13 cellular contexts compared by ENCODE assay signal in the genomic region with DNA sequence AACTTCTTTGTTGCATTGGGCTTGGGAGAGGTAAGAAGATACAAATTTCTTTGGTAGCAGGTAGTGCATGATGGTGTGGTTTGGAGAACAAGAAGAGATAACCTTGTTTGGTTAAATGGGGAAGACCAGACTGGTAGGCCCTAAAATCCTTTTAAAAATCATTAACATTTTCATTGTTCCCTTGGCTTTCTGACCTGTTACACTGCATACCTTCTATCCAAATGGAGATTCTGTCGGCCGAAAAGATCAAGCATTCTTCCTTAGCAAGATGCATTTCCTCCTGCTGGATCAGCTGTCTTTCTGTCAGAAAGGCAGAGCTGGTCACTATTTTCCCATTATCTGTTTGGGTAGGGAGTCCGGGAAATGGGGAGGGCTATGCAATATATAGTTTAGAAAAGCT. TPM values are rescaled to one million over a fixed set of nuclear protein-coding genes. Genes with fewer than 3 reads are reported as not detected.
DNase-seq lines count a peak whose midpoint lies in the region; ATAC-seq and TF ChIP-seq lines count a peak whose summit lies in the region.
"Had no signal": no experiment of that assay in that cellular context is flagged by ENCODE, and none has a peak within 500 bp of the region (broad histone marks: within the 10 kb centered on the region; RNA-seq: fewer than 3 reads in every experiment).

No MANE protein-coding gene starts in this region.

- no peak overlapping the region; the same call in 1 of the 2 replicates for H3K4ac ChIP-seq in H9 (ENCODE audit: low read depth, low read length)
- no peak overlapping the region for H3K4ac ChIP-seq in mesendoderm (ENCODE audit: low read depth, low read length)

- H3K56ac ChIP-seq in H9 (ENCODE audit: insufficient read length, low read depth, low read length) (no peak overlapping the region), mesendoderm (ENCODE audit: low read length) (no peak overlapping the region)

- peak overlapping the region; percentile 2 to 41; a peak in 4 of 5 replicates for H3K4me3 Mint-ChIP-seq in H9

- ATAC-seq in HG03521 (IDR thresholded peaks at IDR 0.05; ENCODE audit: unreplicated experiment): no peak

- peak overlapping the region; percentile 3 for H2BK20ac ChIP-seq in H9 (ENCODE audit: low read depth, low read length, poor library complexity, severe bottlenecking)

- H3K4me1 ChIP-seq in H9 (ENCODE audit: insufficient read depth, low read length) (peaks cover 19% of the 10 kb centered on the region), NT2/D1 (ENCODE audit: insufficient read depth, insufficient read length) (peaks cover 2% of the 10 kb centered on the region), mammary epithelial cell (ENCODE audit: insufficient read depth, low read length) (peaks cover 25% of the 10 kb centered on the region), mesendoderm (ENCODE audit: control insufficient read depth, low read depth, low read length) (peaks cover 4% of the 10 kb centered on the region)
- H3K4me1 ChIP-seq: BLaER1, spleen had no signal

- peaks cover 3% of the 10 kb centered on the region for H3K36me3 ChIP-seq in NT2/D1 (ENCODE audit: insufficient read depth, insufficient read length, low read length)
- H3K36me3 ChIP-seq in mammary epithelial cell (ENCODE audit: insufficient read depth, low read length): no peaks in the 10 kb centered on the region
- H3K36me3 ChIP-seq in mesendoderm (ENCODE audit: control insufficient read depth, insufficient read depth, low read length): no peaks in the 10 kb centered on the region
- H3K36me3 ChIP-seq: thyroid gland had no signal

- CTCF ChIA-PET in mammary epithelial cell (lab: Charles Lee; ENCODE audit: low non-redundant PET): no interaction called here

- peak; percentile 71 for DNase-seq in H9
- DNase-seq in NT2/D1 (ENCODE audit: low read depth, low spot score): peak; percentile 95
- no peak for DNase-seq in mammary epithelial cell
- DNase-seq in mesendoderm: peak; percentile 85
- no peak for DNase-seq in GM19238 (ENCODE audit: insufficient read length, low spot score)
- DNase-seq in epidermal melanocyte (ENCODE audit: insufficient read length, low spot score): no peak
- DNase-seq: hippocampal formation, NCI-H1417 treated with DMSO at 0.1 percent for 48 hours, NCI-H2171 treated with DMSO at 0.1 percent for 48 hours, spleen, thyroid gland had no signal

- H3K9me3 Mint-ChIP-seq in H9: peaks cover 19 to 24% of the 10 kb centered on the region in 2 experiments

- H3K9ac ChIP-seq in H9 (ENCODE audit: extremely low read depth, insufficient read length, low read length) (no peak overlapping the region), NT2/D1 (ENCODE audit: insufficient read length, low read depth) (no peak overlapping the region), mammary epithelial cell (ENCODE audit: insufficient read depth, low read length) (no peak overlapping the region), mesendoderm (ENCODE audit: low read length) (no peak overlapping the region)
- H3K9ac ChIP-seq: BLaER1 had no signal

- no peaks in the 10 kb centered on the region for H3K27me3 Mint-ChIP-seq in H9 (ENCODE audit: low read depth)

- H2AK5ac ChIP-seq in H9 (ENCODE audit: insufficient read length, low read length) (no peak overlapping the region), mesendoderm (ENCODE audit: low read length) (no peak overlapping the region)

- H4K20me1 ChIP-seq in H9 (ENCODE audit: control insufficient read depth, insufficient read depth, insufficient read length) (no peaks in the 10 kb centered on the region), mammary epithelial cell (ENCODE audit: insufficient read depth, low read length) (no peaks in the 10 kb centered on the region)

- H3K27ac ChIP-seq in H9 (ENCODE audit: insufficient read length, low read depth, low read length) (peak overlapping the region; percentile 90), mammary epithelial cell (ENCODE audit: insufficient read depth, low read depth, low read length) (peak overlapping the region; percentile 88), mesendoderm (ENCODE audit: low read depth, low read length) (no peak overlapping the region)
- H3K27ac ChIP-seq: BLaER1, spleen had no signal

- no peak overlapping the region for H4K5ac ChIP-seq in H9 (ENCODE audit: insufficient read length, low read depth, low read length)
- no peak overlapping the region for H4K5ac ChIP-seq in mesendoderm (ENCODE audit: low read length)

- H3K36me3 Mint-ChIP-seq in H9 (ENCODE audit: insufficient read depth in 1 of 3, low read depth in 3 of 3): peaks cover 11 to 30% (median 17%) of the 10 kb centered on the region in 3 experiments

- peak overlapping the region; percentile 73 for H3T11ph ChIP-seq in H9 (ENCODE audit: low read length)

- BruUV-seq in mammary epithelial cell (replicated peaks; lab: Mats Ljungman, UMichigan): no TSS peak

- H3K4me1 Mint-ChIP-seq in H9: peaks cover 60 to 65% of the 10 kb centered on the region in 2 experiments

- H2AFZ ChIP-seq in H9 (ENCODE audit: low read length): no peak overlapping the region
- no peak overlapping the region for H2AFZ ChIP-seq in mammary epithelial cell (ENCODE audit: low read depth, low read length)

- H3K18ac ChIP-seq in H9 (ENCODE audit: insufficient read length, low read depth, low read length) (no peak overlapping the region), mesendoderm (ENCODE audit: low read length) (no peak overlapping the region)

- intact Hi-C loops in mammary epithelial cell (cut with micrococcal nuclease): loop anchor here (2.0 kb wide), 1 partner anchor 34 kb away; a partner anchor contains a TSS

- no peaks in the 10 kb centered on the region for H3K9me3 ChIP-seq in H9 (ENCODE audit: control insufficient read depth, low read depth, low read length)
- peaks cover 23% of the 10 kb centered on the region; the same call in 1 of the 2 replicates for H3K9me3 ChIP-seq in NT2/D1 (ENCODE audit: insufficient read depth, low read length)
- peaks cover under 1% of the 10 kb centered on the region for H3K9me3 ChIP-seq in mammary epithelial cell (replicated peaks; ENCODE audit: insufficient read depth, low read length)
- H3K9me3 ChIP-seq: thyroid gland had no signal

- H3K23ac ChIP-seq in H9 (ENCODE audit: insufficient read length, low read depth, low read length): no peak overlapping the region
- no peak overlapping the region for H3K23ac ChIP-seq in mesendoderm (ENCODE audit: low read length)

- in situ Hi-C loops in mammary epithelial cell (cut with MboI; ENCODE audit: low sequenced_read_pairs in 2 of 2): no loop called here

- H3K27ac Mint-ChIP-seq in H9: peak overlapping the region; percentile 89 to 96 (median 96); a peak in 6 of 7 replicates

- H3K14ac ChIP-seq in H9 (ENCODE audit: insufficient read depth, low read length): peak overlapping the region; percentile 6; the same call in 1 of the 2 replicates

- H3K4me2 ChIP-seq in H9 (ENCODE audit: insufficient read depth, insufficient read length, low read length) (peak overlapping the region; percentile 15), mammary epithelial cell (ENCODE audit: insufficient read depth, low read depth, low read length) (peak overlapping the region; percentile 81), mesendoderm (ENCODE audit: low read length) (no peak overlapping the region)
- H3K4me2 ChIP-seq: BLaER1 had no signal

- H3K27me3 ChIP-seq in H9 (ENCODE audit: insufficient read depth, low read length) (no peaks in the 10 kb centered on the region), NT2/D1 (ENCODE audit: insufficient read depth, insufficient read length) (no peaks in the 10 kb centered on the region), mammary epithelial cell (ENCODE audit: insufficient read depth, low read length) (no peaks in the 10 kb centered on the region), mesendoderm (ENCODE audit: insufficient read depth, low read length, poor library complexity) (no peaks in the 10 kb centered on the region)
- H3K27me3 ChIP-seq: BLaER1, spleen, thyroid gland had no signal

- no peak for TF ChIP-seq CTCF in H9 (conservative IDR thresholded peaks at IDR 0.05)
- no peak for TF ChIP-seq CTCF in mammary epithelial cell (conservative IDR thresholded peaks at IDR 0.05 in 1 of 2, IDR thresholded peaks at IDR 0.05 in 1 of 2; ENCODE audit: extremely low read depth in 1 of 2, insufficient read depth in 1 of 2, low read depth in 1 of 2, low read length in 2 of 2)

- H4K8ac ChIP-seq in H9 (replicated peaks; ENCODE audit: insufficient read length, low read depth, low read length): no peak overlapping the region
- no peak overlapping the region for H4K8ac ChIP-seq in mesendoderm (ENCODE audit: low read depth, low read length)

- no peak overlapping the region for H3K4me3 ChIP-seq in NT2/D1 (ENCODE audit: insufficient read length, low read depth)
- H3K4me3 ChIP-seq in mammary epithelial cell (replicated peaks in 1 of 3; ENCODE audit: insufficient read depth in 1 of 3, low read depth in 2 of 3, low read length in 3 of 3): no peak overlapping the region
- no peak overlapping the region for H3K4me3 ChIP-seq in mesendoderm (ENCODE audit: low read length)
- H3K4me3 ChIP-seq: BLaER1, spleen, thyroid gland had no signal

- no peak overlapping the region for H2BK120ac ChIP-seq in H9 (ENCODE audit: low read depth, low read length, poor library complexity, severe bottlenecking)
- H2BK120ac ChIP-seq in mesendoderm (ENCODE audit: low read depth, low read length): no peak overlapping the region

- H4K91ac ChIP-seq in H9 (ENCODE audit: insufficient read length, low read depth, low read length): no peak overlapping the region

- H2BK12ac ChIP-seq in H9 (ENCODE audit: insufficient read length, low read depth, low read length): peak overlapping the region; percentile 4

- H3K79me1 ChIP-seq in H9 (ENCODE audit: insufficient read depth, low read depth, low read length, poor library complexity, severe bottlenecking): no peaks in the 10 kb centered on the region
- H3K79me1 ChIP-seq in mesendoderm (ENCODE audit: low read length): no peaks in the 10 kb centered on the region

- H2BK5ac ChIP-seq in H9 (ENCODE audit: insufficient read length, low read length) (no peak overlapping the region), mesendoderm (ENCODE audit: low read length) (no peak overlapping the region)

- no CpG with 5 or more reads among the region's 3 CpGs for WGBS in H9 (ENCODE audit: extremely low coverage, insufficient read length, low lambda C conversion rate)
- 86% methylated on average over 3 of the region's 3 CpGs for WGBS in mammary epithelial cell (ENCODE audit: low coverage, missing lambda C conversion rate)
- WGBS in mesendoderm (ENCODE audit: extremely low coverage, insufficient coverage, low lambda C conversion rate): no CpG with 5 or more reads among the region's 3 CpGs

- H2BK15ac ChIP-seq in H9 (ENCODE audit: low read depth, low read length) (no peak overlapping the region), mesendoderm (replicated peaks; ENCODE audit: low read depth) (no peak overlapping the region)

- no peaks in the 10 kb centered on the region for H3K23me2 ChIP-seq in H9 (ENCODE audit: insufficient read length, low read depth, low read length, poor library complexity, severe bottlenecking)

- dilution Hi-C loops in mammary epithelial cell (cut with HindIII; ENCODE audit: low sequenced_read_pairs): no loop called here

- no peaks in the 10 kb centered on the region for H3K79me2 ChIP-seq in H9 (ENCODE audit: insufficient read depth, low read length)
- H3K79me2 ChIP-seq in mammary epithelial cell (ENCODE audit: insufficient read depth, low read length): no peaks in the 10 kb centered on the region
- no peaks in the 10 kb centered on the region for H3K79me2 ChIP-seq in mesendoderm (ENCODE audit: control insufficient read depth, insufficient read depth, low read length)

RNA-seq across cellular contexts. Expression of a gene that starts 33.7 kb away (rescaled TPM):
- total RNA-seq in H9 (2021) (30.6 and 35.1 TPM in 2 replicates), mammary epithelial cell (10 to 100 TPM; 26.2 to 34.7 TPM)
- 24.2 TPM for polyA plus RNA-seq in mammary epithelial cell
- polyA minus RNA-seq in mammary epithelial cell: 16.1 TPM
- 26.2 TPM for polyA plus RNA-seq in mesendoderm (2013, experiment 1 of 2)
- polyA plus RNA-seq in mesendoderm (2013, experiment 2 of 2): 29.0 TPM

Comparison
In these comparisons a context has a peak if more than half of its experiments do, and no peak if none do; other contexts are left out.
1. DNase-seq: peak in H9 (single experiment), NT2/D1 (single experiment) and mesendoderm (single experiment); none in mammary epithelial cell (single experiment), GM19238 (single experiment) and epidermal melanocyte (single experiment).